Comparison of ENCODE assay signal across 1 cellular context in the genomic region with DNA sequence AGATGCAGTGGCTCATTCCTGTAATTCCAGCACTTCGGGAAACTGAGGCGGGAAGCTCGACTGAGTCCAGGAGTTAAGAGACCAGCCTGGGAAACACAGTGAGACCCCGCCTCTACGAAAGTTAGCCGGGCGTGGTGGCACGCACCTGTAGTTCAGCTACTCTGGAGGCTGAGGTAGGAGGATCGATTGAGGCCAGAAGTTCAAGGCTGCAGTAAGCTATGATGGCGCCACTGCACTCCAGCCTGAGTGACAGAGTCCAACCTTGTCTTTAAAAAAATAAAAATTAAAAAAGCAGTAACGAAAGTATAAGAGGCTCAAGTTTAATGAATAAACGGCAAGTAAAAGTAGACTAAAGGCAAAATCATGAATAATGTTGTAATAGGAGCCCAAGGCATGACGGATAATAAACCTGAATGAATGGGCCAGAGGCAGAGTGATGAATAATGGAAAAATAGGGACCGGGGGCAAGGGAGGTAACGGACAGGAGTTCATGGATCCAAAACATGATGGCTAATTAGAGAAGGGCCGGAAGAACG.
A peak's percentile ranks its signal among the peaks of the same experiment; 100 is the strongest.
TF ChIP-seq lines count a peak whose summit lies in the region.

No MANE protein-coding gene starts in this region.

TF ChIP-seq in HepG2, 621 proteins besides CTCF, POLR2A, EP300 and RAD21 (continued from another document and continues in another):
- TF ChIP-seq, protein P1, sequence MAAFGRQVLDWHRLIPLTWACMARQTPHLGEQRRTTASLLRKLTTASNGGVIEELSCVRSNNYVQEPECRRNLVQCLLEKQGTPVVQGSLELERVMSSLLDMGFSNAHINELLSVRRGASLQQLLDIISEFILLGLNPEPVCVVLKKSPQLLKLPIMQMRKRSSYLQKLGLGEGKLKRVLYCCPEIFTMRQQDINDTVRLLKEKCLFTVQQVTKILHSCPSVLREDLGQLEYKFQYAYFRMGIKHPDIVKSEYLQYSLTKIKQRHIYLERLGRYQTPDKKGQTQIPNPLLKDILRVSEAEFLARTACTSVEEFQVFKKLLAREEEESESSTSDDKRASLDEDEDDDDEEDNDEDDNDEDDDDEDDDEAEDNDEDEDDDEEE (CRISPR knock-in tag; IDR thresholded peaks at IDR 0.05) = no peak
- TF ChIP-seq, protein P2, sequence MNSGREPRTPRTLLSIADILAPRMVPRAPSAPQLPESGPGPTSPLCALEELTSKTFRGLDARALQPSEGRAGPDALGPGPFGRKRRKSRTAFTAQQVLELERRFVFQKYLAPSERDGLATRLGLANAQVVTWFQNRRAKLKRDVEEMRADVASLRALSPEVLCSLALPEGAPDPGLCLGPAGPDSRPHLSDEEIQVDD (CRISPR knock-in tag; IDR thresholded peaks at IDR 0.05; ENCODE audit: borderline replicate concordance) = no peak
- TF ChIP-seq, protein P3, sequence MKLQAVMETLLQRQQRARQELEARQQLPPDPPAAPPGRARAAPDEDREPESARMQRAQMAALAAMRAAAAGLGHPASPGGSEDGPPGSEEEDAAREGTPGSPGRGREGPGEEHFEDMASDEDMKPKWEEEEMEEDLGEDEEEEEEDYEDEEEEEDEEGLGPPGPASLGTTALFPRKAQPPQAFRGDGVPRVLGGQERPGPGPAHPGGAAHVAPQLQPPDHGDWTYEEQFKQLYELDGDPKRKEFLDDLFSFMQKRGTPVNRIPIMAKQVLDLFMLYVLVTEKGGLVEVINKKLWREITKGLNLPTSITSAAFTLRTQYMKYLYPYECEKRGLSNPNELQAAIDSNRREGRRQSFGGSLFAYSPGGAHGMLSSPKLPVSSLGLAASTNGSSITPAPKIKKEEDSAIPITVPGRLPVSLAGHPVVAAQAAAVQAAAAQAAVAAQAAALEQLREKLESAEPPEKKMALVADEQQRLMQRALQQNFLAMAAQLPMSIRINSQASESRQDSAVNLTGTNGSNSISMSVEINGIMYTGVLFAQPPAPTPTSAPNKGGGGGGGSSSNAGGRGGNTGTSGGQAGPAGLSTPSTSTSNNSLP (IDR thresholded peaks at IDR 0.05; ENCODE audit: low read depth, low read length) = peak; percentile 10; the same call in 1 of the 2 replicates
- TF ChIP-seq SMAD3 (CRISPR knock-in tag; IDR thresholded peaks at IDR 0.05) (no peak; the same call in 1 of the 2 replicates), PAF1 (CRISPR knock-in tag; IDR thresholded peaks at IDR 0.05) (no peak), MIXL1 (CRISPR knock-in tag; IDR thresholded peaks at IDR 0.05) (no peak), ZSCAN9 (CRISPR knock-in tag; IDR thresholded peaks at IDR 0.05; ENCODE audit: borderline replicate concordance) (no peak), BCL6 (CRISPR knock-in tag; IDR thresholded peaks at IDR 0.05) (no peak), HNRNPLL (IDR thresholded peaks at IDR 0.05; ENCODE audit: low read depth, low read length, poor library complexity, severe bottlenecking) (no peak), ZSCAN20 (CRISPR knock-in tag; IDR thresholded peaks at IDR 0.05; ENCODE audit: borderline replicate concordance) (no peak), ZNF850 (CRISPR knock-in tag; conservative IDR thresholded peaks at IDR 0.05) (no peak), ZNF12 (CRISPR knock-in tag; IDR thresholded peaks at IDR 0.05) (no peak), CAMTA2 (CRISPR knock-in tag; IDR thresholded peaks at IDR 0.05; ENCODE audit: borderline replicate concordance) (no peak), ONECUT2 (CRISPR knock-in tag; IDR thresholded peaks at IDR 0.05) (peak; percentile 88), NFYB (CRISPR knock-in tag; IDR thresholded peaks at IDR 0.05) (no peak), POGZ (CRISPR knock-in tag; IDR thresholded peaks at IDR 0.05) (no peak), HCFC1 (IDR thresholded peaks at IDR 0.05; ENCODE audit: low read depth, low read length) (no peak), MAZ (IDR thresholded peaks at IDR 0.05; ENCODE audit: borderline replicate concordance, low read depth, low read length) (no peak), MAZ (CRISPR knock-in tag; IDR thresholded peaks at IDR 0.05; ENCODE audit: low read depth) (no peak), ZNF251 (CRISPR knock-in tag; IDR thresholded peaks at IDR 0.05) (no peak), ZNF256 (CRISPR knock-in tag; conservative IDR thresholded peaks at IDR 0.05) (no peak), PITX1 (CRISPR knock-in tag; IDR thresholded peaks at IDR 0.05) (no peak)
- TF ChIP-seq, protein P4, sequence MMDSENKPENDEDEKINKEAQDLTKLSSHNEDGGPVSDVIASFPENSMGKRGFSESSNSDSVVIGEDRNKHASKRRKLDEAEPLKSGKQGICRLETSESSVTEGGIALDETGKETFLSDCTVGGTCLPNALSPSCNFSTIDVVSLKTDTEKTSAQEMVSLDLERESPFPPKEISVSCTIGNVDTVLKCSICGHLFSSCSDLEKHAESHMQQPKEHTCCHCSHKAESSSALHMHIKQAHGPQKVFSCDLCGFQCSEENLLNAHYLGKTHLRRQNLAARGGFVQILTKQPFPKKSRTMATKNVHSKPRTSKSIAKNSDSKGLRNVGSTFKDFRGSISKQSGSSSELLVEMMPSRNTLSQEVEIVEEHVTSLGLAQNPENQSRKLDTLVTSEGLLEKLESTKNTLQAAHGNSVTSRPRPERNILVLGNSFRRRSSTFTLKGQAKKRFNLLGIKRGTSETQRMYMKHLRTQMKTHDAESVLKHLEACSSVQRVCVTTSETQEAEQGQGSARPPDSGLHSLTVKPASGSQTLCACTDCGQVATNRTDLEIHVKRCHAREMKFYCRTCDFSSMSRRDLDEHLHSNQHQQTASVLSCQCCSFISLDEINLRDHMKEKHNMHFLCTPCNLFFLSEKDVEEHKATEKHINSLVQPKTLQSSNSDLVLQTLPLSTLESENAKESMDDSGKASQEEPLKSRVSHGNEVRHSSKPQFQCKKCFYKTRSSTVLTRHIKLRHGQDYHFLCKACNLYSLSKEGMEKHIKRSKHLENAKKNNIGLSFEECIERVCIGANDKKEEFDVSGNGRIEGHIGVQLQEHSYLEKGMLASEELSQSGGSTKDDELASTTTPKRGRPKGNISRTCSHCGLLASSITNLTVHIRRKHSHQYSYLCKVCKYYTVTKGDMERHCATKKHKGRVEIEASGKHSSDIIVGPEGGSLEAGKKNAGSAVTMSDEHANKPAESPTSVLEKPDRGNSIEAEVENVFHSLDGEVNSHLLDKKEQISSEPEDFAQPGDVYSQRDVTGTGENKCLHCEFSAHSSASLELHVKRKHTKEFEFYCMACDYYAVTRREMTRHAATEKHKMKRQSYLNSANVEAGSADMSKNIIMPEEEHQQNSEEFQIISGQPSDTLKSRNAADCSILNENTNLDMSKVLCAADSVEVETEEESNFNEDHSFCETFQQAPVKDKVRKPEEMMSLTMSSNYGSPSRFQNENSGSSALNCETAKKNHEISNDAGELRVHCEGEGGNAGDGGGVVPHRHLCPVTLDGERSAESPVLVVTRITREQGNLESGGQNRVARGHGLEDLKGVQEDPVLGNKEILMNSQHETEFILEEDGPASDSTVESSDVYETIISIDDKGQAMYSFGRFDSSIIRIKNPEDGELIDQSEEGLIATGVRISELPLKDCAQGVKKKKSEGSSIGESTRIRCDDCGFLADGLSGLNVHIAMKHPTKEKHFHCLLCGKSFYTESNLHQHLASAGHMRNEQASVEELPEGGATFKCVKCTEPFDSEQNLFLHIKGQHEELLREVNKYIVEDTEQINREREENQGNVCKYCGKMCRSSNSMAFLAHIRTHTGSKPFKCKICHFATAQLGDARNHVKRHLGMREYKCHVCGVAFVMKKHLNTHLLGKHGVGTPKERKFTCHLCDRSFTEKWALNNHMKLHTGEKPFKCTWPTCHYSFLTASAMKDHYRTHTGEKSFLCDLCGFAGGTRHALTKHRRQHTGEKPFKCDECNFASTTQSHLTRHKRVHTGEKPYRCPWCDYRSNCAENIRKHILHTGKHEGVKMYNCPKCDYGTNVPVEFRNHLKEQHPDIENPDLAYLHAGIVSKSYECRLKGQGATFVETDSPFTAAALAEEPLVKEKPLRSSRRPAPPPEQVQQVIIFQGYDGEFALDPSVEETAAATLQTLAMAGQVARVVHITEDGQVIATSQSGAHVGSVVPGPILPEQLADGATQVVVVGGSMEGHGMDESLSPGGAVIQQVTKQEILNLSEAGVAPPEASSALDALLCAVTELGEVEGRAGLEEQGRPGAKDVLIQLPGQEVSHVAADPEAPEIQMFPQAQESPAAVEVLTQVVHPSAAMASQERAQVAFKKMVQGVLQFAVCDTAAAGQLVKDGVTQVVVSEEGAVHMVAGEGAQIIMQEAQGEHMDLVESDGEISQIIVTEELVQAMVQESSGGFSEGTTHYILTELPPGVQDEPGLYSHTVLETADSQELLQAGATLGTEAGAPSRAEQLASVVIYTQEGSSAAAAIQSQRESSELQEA (CRISPR knock-in tag; IDR thresholded peaks at IDR 0.05; ENCODE audit: not compliant biosample characterization) = no peak
- TF ChIP-seq, protein P5, sequence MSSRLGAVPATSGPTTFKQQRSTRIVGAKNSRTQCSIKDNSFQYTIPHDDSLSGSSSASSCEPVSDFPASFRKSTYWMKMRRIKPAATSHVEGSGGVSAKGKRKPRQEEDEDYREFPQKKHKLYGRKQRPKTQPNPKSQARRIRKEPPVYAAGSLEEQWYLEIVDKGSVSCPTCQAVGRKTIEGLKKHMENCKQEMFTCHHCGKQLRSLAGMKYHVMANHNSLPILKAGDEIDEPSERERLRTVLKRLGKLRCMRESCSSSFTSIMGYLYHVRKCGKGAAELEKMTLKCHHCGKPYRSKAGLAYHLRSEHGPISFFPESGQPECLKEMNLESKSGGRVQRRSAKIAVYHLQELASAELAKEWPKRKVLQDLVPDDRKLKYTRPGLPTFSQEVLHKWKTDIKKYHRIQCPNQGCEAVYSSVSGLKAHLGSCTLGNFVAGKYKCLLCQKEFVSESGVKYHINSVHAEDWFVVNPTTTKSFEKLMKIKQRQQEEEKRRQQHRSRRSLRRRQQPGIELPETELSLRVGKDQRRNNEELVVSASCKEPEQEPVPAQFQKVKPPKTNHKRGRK (CRISPR knock-in tag; IDR thresholded peaks at IDR 0.05) = no peak
- TF ChIP-seq, protein P6, sequence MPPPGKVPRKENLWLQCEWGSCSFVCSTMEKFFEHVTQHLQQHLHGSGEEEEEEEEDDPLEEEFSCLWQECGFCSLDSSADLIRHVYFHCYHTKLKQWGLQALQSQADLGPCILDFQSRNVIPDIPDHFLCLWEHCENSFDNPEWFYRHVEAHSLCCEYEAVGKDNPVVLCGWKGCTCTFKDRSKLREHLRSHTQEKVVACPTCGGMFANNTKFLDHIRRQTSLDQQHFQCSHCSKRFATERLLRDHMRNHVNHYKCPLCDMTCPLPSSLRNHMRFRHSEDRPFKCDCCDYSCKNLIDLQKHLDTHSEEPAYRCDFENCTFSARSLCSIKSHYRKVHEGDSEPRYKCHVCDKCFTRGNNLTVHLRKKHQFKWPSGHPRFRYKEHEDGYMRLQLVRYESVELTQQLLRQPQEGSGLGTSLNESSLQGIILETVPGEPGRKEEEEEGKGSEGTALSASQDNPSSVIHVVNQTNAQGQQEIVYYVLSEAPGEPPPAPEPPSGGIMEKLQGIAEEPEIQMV (CRISPR knock-in tag; IDR thresholded peaks at IDR 0.05; ENCODE audit: low read depth) = no peak
- TF ChIP-seq, protein P7, sequence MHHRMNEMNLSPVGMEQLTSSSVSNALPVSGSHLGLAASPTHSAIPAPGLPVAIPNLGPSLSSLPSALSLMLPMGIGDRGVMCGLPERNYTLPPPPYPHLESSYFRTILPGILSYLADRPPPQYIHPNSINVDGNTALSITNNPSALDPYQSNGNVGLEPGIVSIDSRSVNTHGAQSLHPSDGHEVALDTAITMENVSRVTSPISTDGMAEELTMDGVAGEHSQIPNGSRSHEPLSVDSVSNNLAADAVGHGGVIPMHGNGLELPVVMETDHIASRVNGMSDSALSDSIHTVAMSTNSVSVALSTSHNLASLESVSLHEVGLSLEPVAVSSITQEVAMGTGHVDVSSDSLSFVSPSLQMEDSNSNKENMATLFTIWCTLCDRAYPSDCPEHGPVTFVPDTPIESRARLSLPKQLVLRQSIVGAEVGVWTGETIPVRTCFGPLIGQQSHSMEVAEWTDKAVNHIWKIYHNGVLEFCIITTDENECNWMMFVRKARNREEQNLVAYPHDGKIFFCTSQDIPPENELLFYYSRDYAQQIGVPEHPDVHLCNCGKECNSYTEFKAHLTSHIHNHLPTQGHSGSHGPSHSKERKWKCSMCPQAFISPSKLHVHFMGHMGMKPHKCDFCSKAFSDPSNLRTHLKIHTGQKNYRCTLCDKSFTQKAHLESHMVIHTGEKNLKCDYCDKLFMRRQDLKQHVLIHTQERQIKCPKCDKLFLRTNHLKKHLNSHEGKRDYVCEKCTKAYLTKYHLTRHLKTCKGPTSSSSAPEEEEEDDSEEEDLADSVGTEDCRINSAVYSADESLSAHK (CRISPR knock-in tag; IDR thresholded peaks at IDR 0.05; ENCODE audit: borderline replicate concordance) = no peak
- TF ChIP-seq, protein P8, sequence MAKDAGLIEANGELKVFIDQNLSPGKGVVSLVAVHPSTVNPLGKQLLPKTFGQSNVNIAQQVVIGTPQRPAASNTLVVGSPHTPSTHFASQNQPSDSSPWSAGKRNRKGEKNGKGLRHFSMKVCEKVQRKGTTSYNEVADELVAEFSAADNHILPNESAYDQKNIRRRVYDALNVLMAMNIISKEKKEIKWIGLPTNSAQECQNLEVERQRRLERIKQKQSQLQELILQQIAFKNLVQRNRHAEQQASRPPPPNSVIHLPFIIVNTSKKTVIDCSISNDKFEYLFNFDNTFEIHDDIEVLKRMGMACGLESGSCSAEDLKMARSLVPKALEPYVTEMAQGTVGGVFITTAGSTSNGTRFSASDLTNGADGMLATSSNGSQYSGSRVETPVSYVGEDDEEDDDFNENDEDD (CRISPR knock-in tag; IDR thresholded peaks at IDR 0.05; ENCODE audit: borderline replicate concordance) = no peak
- TF ChIP-seq, protein P9, sequence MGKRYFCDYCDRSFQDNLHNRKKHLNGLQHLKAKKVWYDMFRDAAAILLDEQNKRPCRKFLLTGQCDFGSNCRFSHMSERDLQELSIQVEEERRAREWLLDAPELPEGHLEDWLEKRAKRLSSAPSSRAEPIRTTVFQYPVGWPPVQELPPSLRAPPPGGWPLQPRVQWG (CRISPR knock-in tag; IDR thresholded peaks at IDR 0.05; ENCODE audit: borderline replicate concordance, low read depth) = no peak
- TF ChIP-seq, protein P10, sequence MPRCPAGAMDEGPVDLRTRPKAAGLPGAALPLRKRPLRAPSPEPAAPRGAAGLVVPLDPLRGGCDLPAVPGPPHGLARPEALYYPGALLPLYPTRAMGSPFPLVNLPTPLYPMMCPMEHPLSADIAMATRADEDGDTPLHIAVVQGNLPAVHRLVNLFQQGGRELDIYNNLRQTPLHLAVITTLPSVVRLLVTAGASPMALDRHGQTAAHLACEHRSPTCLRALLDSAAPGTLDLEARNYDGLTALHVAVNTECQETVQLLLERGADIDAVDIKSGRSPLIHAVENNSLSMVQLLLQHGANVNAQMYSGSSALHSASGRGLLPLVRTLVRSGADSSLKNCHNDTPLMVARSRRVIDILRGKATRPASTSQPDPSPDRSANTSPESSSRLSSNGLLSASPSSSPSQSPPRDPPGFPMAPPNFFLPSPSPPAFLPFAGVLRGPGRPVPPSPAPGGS (CRISPR knock-in tag; IDR thresholded peaks at IDR 0.05) = no peak
- TF ChIP-seq, protein P11, sequence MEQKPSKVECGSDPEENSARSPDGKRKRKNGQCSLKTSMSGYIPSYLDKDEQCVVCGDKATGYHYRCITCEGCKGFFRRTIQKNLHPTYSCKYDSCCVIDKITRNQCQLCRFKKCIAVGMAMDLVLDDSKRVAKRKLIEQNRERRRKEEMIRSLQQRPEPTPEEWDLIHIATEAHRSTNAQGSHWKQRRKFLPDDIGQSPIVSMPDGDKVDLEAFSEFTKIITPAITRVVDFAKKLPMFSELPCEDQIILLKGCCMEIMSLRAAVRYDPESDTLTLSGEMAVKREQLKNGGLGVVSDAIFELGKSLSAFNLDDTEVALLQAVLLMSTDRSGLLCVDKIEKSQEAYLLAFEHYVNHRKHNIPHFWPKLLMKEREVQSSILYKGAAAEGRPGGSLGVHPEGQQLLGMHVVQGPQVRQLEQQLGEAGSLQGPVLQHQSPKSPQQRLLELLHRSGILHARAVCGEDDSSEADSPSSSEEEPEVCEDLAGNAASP (CRISPR knock-in tag; IDR thresholded peaks at IDR 0.05; ENCODE audit: borderline replicate concordance) = 0 out of 2 replicates have a peak, but pooled peaks have one; percentile 8
- TF ChIP-seq, protein P12, sequence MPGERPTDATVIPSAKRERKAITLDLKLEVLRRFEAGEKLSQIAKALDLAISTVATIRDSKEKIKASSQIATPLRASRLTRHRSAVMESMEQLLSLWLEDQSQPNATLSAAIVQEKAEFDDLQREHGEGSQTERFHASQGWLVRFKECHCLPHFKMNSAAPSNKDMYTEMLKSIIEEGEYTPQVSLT (CRISPR knock-in tag; IDR thresholded peaks at IDR 0.05; ENCODE audit: borderline replicate concordance, low read depth) = no peak
